2 cellular contexts compared by ENCODE assay signal in the genomic region with DNA sequence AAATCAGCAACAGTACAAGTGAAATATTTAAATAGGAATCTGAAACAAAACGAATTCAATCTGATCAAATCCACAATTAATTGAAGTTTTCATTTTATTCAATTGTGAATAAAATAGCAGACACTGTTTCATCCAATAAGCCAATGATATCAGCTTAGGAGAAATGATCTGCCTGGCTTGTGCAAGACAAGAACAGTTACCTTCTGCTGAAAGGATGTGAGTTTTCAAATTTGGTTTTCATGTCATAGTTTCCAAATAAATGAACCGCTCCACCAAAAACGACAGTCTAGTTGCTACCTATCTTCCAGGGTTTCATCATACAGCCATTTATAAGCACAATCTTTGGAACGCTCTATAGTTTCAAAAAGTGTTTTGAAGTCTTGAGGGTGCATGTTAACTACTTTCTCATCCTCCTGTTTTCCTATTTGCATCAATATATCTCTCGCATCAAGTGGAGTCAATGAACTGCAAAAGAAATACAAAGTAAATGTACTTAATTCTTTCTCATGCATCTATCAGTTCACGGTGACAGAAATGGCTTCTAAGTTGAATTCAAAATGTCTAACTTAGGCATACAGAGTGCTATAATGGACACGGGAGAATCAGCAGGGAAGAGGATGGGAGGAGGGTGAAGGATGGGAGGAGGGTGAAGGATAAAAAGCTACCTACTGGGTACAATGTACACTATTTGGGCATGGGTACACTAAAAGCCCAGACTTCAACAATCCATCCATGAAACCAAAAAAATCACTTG.
TF ChIP-seq lines count a peak whose summit lies in the region.

No MANE protein-coding gene starts in this region.

TF ChIP-seq in GM23338, 12 proteins besides CTCF, POLR2A, EP300 and RAD21 (continues in another document):
- TF ChIP-seq POLR2AphosphoS5 (IDR thresholded peaks at IDR 0.05; ENCODE audit: low read depth), result no peak
- no peak for TF ChIP-seq EZH2phosphoT487 (IDR thresholded peaks at IDR 0.05; ENCODE audit: unreplicated experiment)
- no peak for TF ChIP-seq ZNF331 (CRISPR knock-in tag; IDR thresholded peaks at IDR 0.05; ENCODE audit: low read depth)
- TF ChIP-seq EZH2 (IDR thresholded peaks at IDR 0.05; ENCODE audit: low read depth, unreplicated experiment), result no peak
- no peak for TF ChIP-seq STAT1 (IDR thresholded peaks at IDR 0.05; ENCODE audit: unreplicated experiment)
- TF ChIP-seq, protein P1, sequence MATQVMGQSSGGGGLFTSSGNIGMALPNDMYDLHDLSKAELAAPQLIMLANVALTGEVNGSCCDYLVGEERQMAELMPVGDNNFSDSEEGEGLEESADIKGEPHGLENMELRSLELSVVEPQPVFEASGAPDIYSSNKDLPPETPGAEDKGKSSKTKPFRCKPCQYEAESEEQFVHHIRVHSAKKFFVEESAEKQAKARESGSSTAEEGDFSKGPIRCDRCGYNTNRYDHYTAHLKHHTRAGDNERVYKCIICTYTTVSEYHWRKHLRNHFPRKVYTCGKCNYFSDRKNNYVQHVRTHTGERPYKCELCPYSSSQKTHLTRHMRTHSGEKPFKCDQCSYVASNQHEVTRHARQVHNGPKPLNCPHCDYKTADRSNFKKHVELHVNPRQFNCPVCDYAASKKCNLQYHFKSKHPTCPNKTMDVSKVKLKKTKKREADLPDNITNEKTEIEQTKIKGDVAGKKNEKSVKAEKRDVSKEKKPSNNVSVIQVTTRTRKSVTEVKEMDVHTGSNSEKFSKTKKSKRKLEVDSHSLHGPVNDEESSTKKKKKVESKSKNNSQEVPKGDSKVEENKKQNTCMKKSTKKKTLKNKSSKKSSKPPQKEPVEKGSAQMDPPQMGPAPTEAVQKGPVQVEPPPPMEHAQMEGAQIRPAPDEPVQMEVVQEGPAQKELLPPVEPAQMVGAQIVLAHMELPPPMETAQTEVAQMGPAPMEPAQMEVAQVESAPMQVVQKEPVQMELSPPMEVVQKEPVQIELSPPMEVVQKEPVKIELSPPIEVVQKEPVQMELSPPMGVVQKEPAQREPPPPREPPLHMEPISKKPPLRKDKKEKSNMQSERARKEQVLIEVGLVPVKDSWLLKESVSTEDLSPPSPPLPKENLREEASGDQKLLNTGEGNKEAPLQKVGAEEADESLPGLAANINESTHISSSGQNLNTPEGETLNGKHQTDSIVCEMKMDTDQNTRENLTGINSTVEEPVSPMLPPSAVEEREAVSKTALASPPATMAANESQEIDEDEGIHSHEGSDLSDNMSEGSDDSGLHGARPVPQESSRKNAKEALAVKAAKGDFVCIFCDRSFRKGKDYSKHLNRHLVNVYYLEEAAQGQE (IDR thresholded peaks at IDR 0.05; ENCODE audit: unreplicated experiment), result no peak
- TF ChIP-seq NANOG (IDR thresholded peaks at IDR 0.05; ENCODE audit: borderline replicate concordance), result no peak
- no peak for TF ChIP-seq ZNF114 (CRISPR knock-in tag; IDR thresholded peaks at IDR 0.05)
- TF ChIP-seq, protein P2, sequence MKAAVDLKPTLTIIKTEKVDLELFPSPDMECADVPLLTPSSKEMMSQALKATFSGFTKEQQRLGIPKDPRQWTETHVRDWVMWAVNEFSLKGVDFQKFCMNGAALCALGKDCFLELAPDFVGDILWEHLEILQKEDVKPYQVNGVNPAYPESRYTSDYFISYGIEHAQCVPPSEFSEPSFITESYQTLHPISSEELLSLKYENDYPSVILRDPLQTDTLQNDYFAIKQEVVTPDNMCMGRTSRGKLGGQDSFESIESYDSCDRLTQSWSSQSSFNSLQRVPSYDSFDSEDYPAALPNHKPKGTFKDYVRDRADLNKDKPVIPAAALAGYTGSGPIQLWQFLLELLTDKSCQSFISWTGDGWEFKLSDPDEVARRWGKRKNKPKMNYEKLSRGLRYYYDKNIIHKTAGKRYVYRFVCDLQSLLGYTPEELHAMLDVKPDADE (IDR thresholded peaks at IDR 0.05), result no peak
- no peak for TF ChIP-seq CREB1 (CRISPR knock-in tag; IDR thresholded peaks at IDR 0.05; ENCODE audit: low read depth)

TF ChIP-seq in endothelial cell of umbilical vein, 7 proteins besides CTCF, POLR2A, EP300 and RAD21:
- TF ChIP-seq POLR2AphosphoS5 (IDR thresholded peaks at IDR 0.05; ENCODE audit: insufficient read depth, low read depth, low read length) (no peak), MYC (IDR thresholded peaks at IDR 0.05; ENCODE audit: low read depth, low read length) (no peak), JUN (IDR thresholded peaks at IDR 0.05; ENCODE audit: borderline replicate concordance, insufficient read depth, insufficient read length, low read depth) (no peak)
